Comparison of ENCODE assay signal across 17 cellular contexts in genomic region chr14:37078131-37078530, GRCh38.
"Had no signal": no experiment of that assay in that cellular context is flagged by ENCODE, and none has a peak within 500 bp of the region (broad histone marks: within the 10 kb centered on the region; RNA-seq: fewer than 3 reads in every experiment).

No MANE protein-coding gene starts in this region.

- FAIRE-seq: bronchial epithelial cell had no signal

- H3K9me3 ChIP-seq: esophagus muscularis mucosa, mucosa of descending colon, upper lobe of right lung had no signal

- H3K4me3 ChIP-seq: esophagus muscularis mucosa, mucosa of descending colon, upper lobe of right lung had no signal

- ATAC-seq: activated CD4-positive, CD25-positive, alpha-beta regulatory T cell treated with anti-CD3 and anti-CD28 coated beads, Interleukin-2, amount 50 U/mL, for 24 hours; activated CD8-positive, alpha-beta T cell treated with anti-CD3 and anti-CD28 coated beads, Interleukin-2, amount 10 ng/mL, durations not matched to agents 7 days and 5 days; mucosa of descending colon; naive thymus-derived CD8-positive, alpha-beta T cell; sciatic nerve; stimulated activated naive B cell treated with anti-CD40 and anti-IgM and Interleukin-4, amounts not matched to agents 10 μg/mL and 1 μg/mL and 100 μg/mL, for 72 hours; upper lobe of right lung had no signal

- H3K4me1 ChIP-seq: esophagus muscularis mucosa, upper lobe of right lung had no signal

- H3K36me3 ChIP-seq: esophagus muscularis mucosa, upper lobe of right lung had no signal

- DNase-seq: activated CD4-positive, alpha-beta T cell treated with anti-CD3 and anti-CD28 coated beads, Interleukin-2, amount 10 ng/mL, durations not matched to agents 7 days and 5 days; activated CD8-positive, alpha-beta T cell treated with anti-CD3 and anti-CD28 coated beads, Interleukin-2, amount 10 ng/mL, durations not matched to agents 7 days and 5 days; activated naive CD4-positive, alpha-beta T cell treated with Interleukin-2 at 50 U/mL for 16 hours; activated naive CD8-positive, alpha-beta T cell treated with anti-CD3 and anti-CD28 coated beads, Interleukin-2, amount 10 ng/mL, durations not matched to agents 7 days and 5 days; activated T-cell treated with anti-CD3 and anti-CD28 coated beads, Interleukin-2, amount 50 U/mL, for 24 hours; anterior cingulate cortex; cerebellar nuclear complex; effector CD8-positive, alpha-beta T cell; mucosa of descending colon; naive thymus-derived CD8-positive, alpha-beta T cell; stimulated activated naive B cell treated with anti-CD40 and anti-IgM and Interleukin-4, amounts not matched to agents 10 μg/mL and 1 μg/mL and 100 μg/mL, for 72 hours; T1000; upper lobe of right lung had no signal

- H3K27ac ChIP-seq: esophagus muscularis mucosa, upper lobe of right lung had no signal

- H3K27me3 ChIP-seq: esophagus muscularis mucosa, upper lobe of right lung had no signal
